22 cellular contexts compared by ENCODE assay signal in genomic region chr1:43802356-43802755, GRCh38.
"Had no signal": no experiment of that assay in that cellular context is flagged by ENCODE, and none has a peak within 500 bp of the region (broad histone marks: within the 10 kb centered on the region; RNA-seq: fewer than 3 reads in every experiment).

No MANE protein-coding gene starts in this region.

- H3K9ac ChIP-seq: neural progenitor cell, parathyroid adenoma had no signal

- H2AFZ ChIP-seq: neural progenitor cell, parathyroid adenoma had no signal

- H3K9me3 Mint-ChIP-seq: stimulated activated naive CD8-positive, alpha-beta T cell treated with anti-CD3 and anti-CD28 coated beads, Interleukin-15, Interleukin-2, amounts not matched to agents 100 ng/mL and 50 ng/mL, for 24 hours had no signal

- H3K27me3 Mint-ChIP-seq: effector memory CD8-positive, alpha-beta T cell; memory B cell; naive B cell; progenitor cell of endocrine pancreas; stimulated activated naive B cell treated with anti-CD40 and anti-IgM and Interleukin-4, amounts not matched to agents 10 μg/mL and 1 μg/mL and 100 μg/mL, for 72 hours; stimulated activated naive CD8-positive, alpha-beta T cell treated with anti-CD3 and anti-CD28 coated beads, Interleukin-15, Interleukin-2, amounts not matched to agents 100 ng/mL and 50 ng/mL, for 24 hours had no signal

- H3K4me2 ChIP-seq: neural progenitor cell had no signal

- H3K27me3 ChIP-seq: gastrocnemius medialis, neural progenitor cell, right lobe of liver, tibial nerve, upper lobe of left lung had no signal

- H3K4me1 Mint-ChIP-seq: memory B cell had no signal

- H3K27ac Mint-ChIP-seq: effector memory CD8-positive, alpha-beta T cell; memory B cell; naive B cell; nephron; neural progenitor cell; progenitor cell of endocrine pancreas; stimulated activated naive B cell treated with anti-CD40 and anti-IgM and Interleukin-4, amounts not matched to agents 10 μg/mL and 1 μg/mL and 100 μg/mL, for 72 hours; stimulated activated naive CD8-positive, alpha-beta T cell treated with anti-CD3 and anti-CD28 coated beads, Interleukin-15, Interleukin-2, amounts not matched to agents 100 ng/mL and 50 ng/mL, for 24 hours had no signal

- DNase-seq: cortex of kidney; effector memory CD8-positive, alpha-beta T cell; gastrocnemius medialis; head of caudate nucleus; kidney glomerular epithelial cell; left ventricle myocardium superior; lower lobe of right lung; naive B cell; right lobe of liver; small intestine; stimulated activated CD4-positive, alpha-beta T cell treated with anti-CD3 and anti-CD28 coated beads, Interleukin-15, amount 100 ng/mL, for 24 hours; stimulated activated CD4-positive, alpha-beta T cell treated with anti-CD3 and anti-CD28 coated beads, Interleukin-2, amount 100 ng/mL, for 48 hours; stimulated activated naive B cell treated with anti-CD40 and anti-IgM and Interleukin-4, amounts not matched to agents 10 μg/mL and 1 μg/mL and 100 μg/mL, for 72 hours; upper lobe of left lung had no signal

- H3K9me3 ChIP-seq: gastrocnemius medialis, lower lobe of right lung, right lobe of liver, thoracic aorta, tibial nerve, upper lobe of left lung had no signal

- H3K4me3 ChIP-seq: gastrocnemius medialis, lower lobe of right lung, neural progenitor cell, right lobe of liver, thoracic aorta, tibial nerve, upper lobe of left lung had no signal

- H3K79me2 ChIP-seq: parathyroid adenoma had no signal

- H3K4me3 Mint-ChIP-seq: effector memory CD8-positive, alpha-beta T cell; memory B cell; naive B cell; nephron; neural progenitor cell; stimulated activated naive B cell treated with anti-CD40 and anti-IgM and Interleukin-4, amounts not matched to agents 10 μg/mL and 1 μg/mL and 100 μg/mL, for 72 hours; stimulated activated naive CD8-positive, alpha-beta T cell treated with anti-CD3 and anti-CD28 coated beads, Interleukin-15, Interleukin-2, amounts not matched to agents 100 ng/mL and 50 ng/mL, for 24 hours had no signal

- H3K27ac ChIP-seq: gastrocnemius medialis, lower lobe of right lung, neural progenitor cell, parathyroid adenoma, right lobe of liver, thoracic aorta, tibial nerve, upper lobe of left lung had no signal

- H3K4me1 ChIP-seq: gastrocnemius medialis, lower lobe of right lung, neural progenitor cell, parathyroid adenoma, right lobe of liver, tibial nerve had no signal

- ATAC-seq: effector memory CD8-positive, alpha-beta T cell; gastrocnemius medialis; left ventricle myocardium superior; lower lobe of right lung; right lobe of liver; stimulated activated naive B cell treated with anti-CD40 and anti-IgM and Interleukin-4, amounts not matched to agents 10 μg/mL and 1 μg/mL and 100 μg/mL, for 72 hours had no signal

- H3K36me3 ChIP-seq: gastrocnemius medialis, lower lobe of right lung, neural progenitor cell, right lobe of liver, thoracic aorta, tibial nerve, upper lobe of left lung had no signal
